13 cellular contexts compared by ENCODE assay signal in genomic region chrX:20594985-20595384, GRCh38.
DNase-seq lines count a peak whose midpoint lies in the region; ATAC-seq and TF ChIP-seq lines count a peak whose summit lies in the region.
"Had no signal": no experiment of that assay in that cellular context is flagged by ENCODE, and none has a peak within 500 bp of the region (broad histone marks: within the 10 kb centered on the region; RNA-seq: fewer than 3 reads in every experiment).

No MANE protein-coding gene starts in this region.

- H3K4me1 Mint-ChIP-seq in HFFc6 (ENCODE audit: low read depth) = no peaks in the 10 kb centered on the region
- peaks cover 9% of the 10 kb centered on the region for H3K4me1 Mint-ChIP-seq in activated T-cell treated with anti-CD3 and anti-CD28 coated beads, Interleukin-2, amount 50 U/mL, for 4 hours (ENCODE audit: low read depth)
- H3K4me1 Mint-ChIP-seq: IgD-negative memory B cell had no signal

- no peaks in the 10 kb centered on the region for H3K4me1 ChIP-seq in right lobe of liver

- 33% methylated on average over 2 of the region's 2 CpGs for WGBS in right lobe of liver (ENCODE audit: insufficient coverage, low coverage, low lambda C conversion rate, missing lambda C conversion rate)

- H3K4me3 ChIP-seq in brain microvascular endothelial cell (ENCODE audit: low read depth, low read length) = no peak overlapping the region
- H3K4me3 ChIP-seq in right lobe of liver = no peak overlapping the region
- H3K4me3 ChIP-seq: skin epidermis had no signal

- no peaks in the 10 kb centered on the region for H3K9me3 ChIP-seq in right lobe of liver

- H3K27me3 ChIP-seq in brain microvascular endothelial cell (replicated peaks) (no peaks in the 10 kb centered on the region), right lobe of liver (no peaks in the 10 kb centered on the region)

- H3K27ac Mint-ChIP-seq in HFFc6 = no peak overlapping the region
- H3K27ac Mint-ChIP-seq: IgD-negative memory B cell had no signal

- no peaks in the 10 kb centered on the region for H3K27me3 Mint-ChIP-seq in HFFc6 (ENCODE audit: insufficient read depth)
- H3K27me3 Mint-ChIP-seq in activated T-cell treated with anti-CD3 and anti-CD28 coated beads, Interleukin-2, amount 50 U/mL, for 4 hours (ENCODE audit: low read depth) = peaks cover 6% of the 10 kb centered on the region

- no peaks in the 10 kb centered on the region; the same call in none of the 2 replicates for H3K9me3 Mint-ChIP-seq in HFFc6
- H3K9me3 Mint-ChIP-seq in activated T-cell treated with anti-CD3 and anti-CD28 coated beads, Interleukin-2, amount 50 U/mL, for 4 hours = no peaks in the 10 kb centered on the region
- H3K9me3 Mint-ChIP-seq: IgD-negative memory B cell had no signal

- no peaks in the 10 kb centered on the region for H3K36me3 Mint-ChIP-seq in HFFc6 (ENCODE audit: low read depth)
- H3K36me3 Mint-ChIP-seq in activated T-cell treated with anti-CD3 and anti-CD28 coated beads, Interleukin-2, amount 50 U/mL, for 4 hours (ENCODE audit: insufficient read depth) = no peaks in the 10 kb centered on the region
- H3K36me3 Mint-ChIP-seq: IgD-negative memory B cell had no signal

- ATAC-seq in right lobe of liver (no peak), GM18502 (IDR thresholded peaks at IDR 0.05; ENCODE audit: poor library complexity, unreplicated experiment) (no peak)
- no peak for ATAC-seq in activated T-cell treated with anti-CD3 and anti-CD28 coated beads, Interleukin-2, amount 50 U/mL, for 4 hours
- ATAC-seq: Right ventricle myocardium inferior had no signal

- no peak for TF ChIP-seq POLR2A in right lobe of liver (IDR thresholded peaks at IDR 0.05)

- H3K36me3 ChIP-seq in brain microvascular endothelial cell (replicated peaks) = no peaks in the 10 kb centered on the region
- no peaks in the 10 kb centered on the region for H3K36me3 ChIP-seq in right lobe of liver

- in situ Hi-C loops in brain microvascular endothelial cell (cut with HindIII; ENCODE audit: low pct_ligation_motif_present, low sequenced_read_pairs) = no loop called here

- TF ChIP-seq CTCF in C4-2B (conservative IDR thresholded peaks at IDR 0.05) (peak; percentile 30), HFFc6 (IDR thresholded peaks at IDR 0.05) (0 out of 2 replicates have a peak, but pooled peaks have one; percentile 9), brain microvascular endothelial cell (IDR thresholded peaks at IDR 0.05; ENCODE audit: low read depth, low read length, missing control alignments) (peak; percentile 33), right lobe of liver (IDR thresholded peaks at IDR 0.05) (peak in 3 of 4 donors; percentile 12 to 21 (median 16))

- H3K27ac ChIP-seq in C4-2B = no peak overlapping the region
- no peak overlapping the region for H3K27ac ChIP-seq in brain microvascular endothelial cell
- no peak overlapping the region for H3K27ac ChIP-seq in right lobe of liver
- H3K27ac ChIP-seq: skin epidermis had no signal

- DNase-seq in HFFc6 (no peak), brain microvascular endothelial cell (no peak), right lobe of liver (no peak), NCI-H1417 treated with DMSO at 0.1 percent for 48 hours (lab: John Stamatoyannopoulos, UW) (no peak)
- no peak for DNase-seq in activated T-cell treated with anti-CD3 and anti-CD28 coated beads, Interleukin-2, amount 50 U/mL, for 4 hours
- no peak for DNase-seq in activated CD8-positive, alpha-beta memory T cell treated with anti-CD3 and anti-CD28 coated beads, Interleukin-2, amount 50 U/mL, for 48 hours
- DNase-seq: COR-L47, NCI-H2081 treated with DMSO at 0.1 percent for 48 hours had no signal

- intact Hi-C loops in right lobe of liver (cut with DNase I) = no loop called here

- no peak overlapping the region for H3K4me3 Mint-ChIP-seq in HFFc6
- no peak overlapping the region for H3K4me3 Mint-ChIP-seq in activated T-cell treated with anti-CD3 and anti-CD28 coated beads, Interleukin-2, amount 50 U/mL, for 4 hours
- H3K4me3 Mint-ChIP-seq: IgD-negative memory B cell had no signal
